Comparison of ENCODE assay signal across 14 cellular contexts in the genomic region with DNA sequence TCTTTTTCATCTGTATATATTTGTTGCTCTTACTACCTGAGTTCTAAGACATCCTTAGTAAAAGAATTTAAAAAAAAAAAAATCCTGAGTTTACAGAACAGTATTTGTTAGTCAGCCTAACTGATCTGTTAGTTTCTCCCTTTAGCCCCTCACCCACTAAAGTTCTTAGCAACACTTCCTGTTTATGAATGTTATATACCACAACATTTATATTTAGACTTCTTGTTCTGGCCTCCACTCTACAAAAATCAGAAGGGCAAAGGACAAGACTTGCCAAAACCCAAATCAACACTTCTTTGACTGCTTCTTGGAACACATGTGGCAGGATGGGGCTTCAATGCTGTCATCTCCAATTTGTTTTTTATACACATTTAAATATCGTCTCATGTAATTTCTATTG.
DNase-seq lines count a peak whose midpoint lies in the region; ATAC-seq and TF ChIP-seq lines count a peak whose summit lies in the region.
"Had no signal": no experiment of that assay in that cellular context is flagged by ENCODE, and none has a peak within 500 bp of the region (broad histone marks: within the 10 kb centered on the region; RNA-seq: fewer than 3 reads in every experiment).

No MANE protein-coding gene starts in this region.

- H3K9me3 ChIP-seq in T-helper 17 cell (ENCODE audit: control insufficient read depth, low read length, poor library complexity, severe bottlenecking): no peaks in the 10 kb centered on the region
- H3K9me3 ChIP-seq in hepatocyte (ENCODE audit: low read depth): no peaks in the 10 kb centered on the region
- H3K9me3 ChIP-seq: thyroid gland had no signal

- DNase-seq in GM20000 (ENCODE audit: low spot score) (peak; percentile 8), T-helper 17 cell (no peak), sciatic nerve (ENCODE audit: low spot score) (no peak), hepatocyte (ENCODE audit: low spot score) (no peak), NCI-H2227 (lab: John Stamatoyannopoulos, UW; ENCODE audit: unreplicated experiment) (no peak), GM19238 (ENCODE audit: insufficient read length, low spot score) (no peak)
- DNase-seq in activated T-cell treated with anti-CD3 and anti-CD28 coated beads, Interleukin-2, amount 50 U/mL, for 4 hours: no peak
- DNase-seq: activated CD4-positive, alpha-beta T cell treated with anti-CD3 and anti-CD28 coated beads for 4 hours; DMS53; NCI-H1436 treated with DMSO at 0.1 percent for 48 hours; stimulated activated CD4-positive, alpha-beta T cell treated with anti-CD3 and anti-CD28 coated beads, Interleukin-2, amount 100 ng/mL, for 48 hours; thyroid gland had no signal

- H3K4me3 Mint-ChIP-seq in T-helper 17 cell: no peak overlapping the region
- H3K4me3 Mint-ChIP-seq in activated T-cell treated with anti-CD3 and anti-CD28 coated beads, Interleukin-2, amount 50 U/mL, for 4 hours: no peak overlapping the region
- H3K4me3 Mint-ChIP-seq: neural crest cell had no signal

- no peaks in the 10 kb centered on the region for H4K20me1 ChIP-seq in hepatocyte (ENCODE audit: insufficient read depth, poor library complexity, severe bottlenecking)

- peaks cover 6% of the 10 kb centered on the region for H3K36me3 Mint-ChIP-seq in T-helper 17 cell (ENCODE audit: low read depth)
- H3K36me3 Mint-ChIP-seq in activated T-cell treated with anti-CD3 and anti-CD28 coated beads, Interleukin-2, amount 50 U/mL, for 4 hours (ENCODE audit: insufficient read depth): peaks cover 39% of the 10 kb centered on the region

- H3K4me3 ChIP-seq in hepatocyte: no peak overlapping the region
- H3K4me3 ChIP-seq: thyroid gland had no signal

- no peak overlapping the region for H3K27ac ChIP-seq in hepatocyte
- H3K27ac ChIP-seq: thyroid gland had no signal

- peak overlapping the region; percentile 98 for H3K27ac Mint-ChIP-seq in T-helper 17 cell

- H3K36me3 ChIP-seq in hepatocyte (replicated peaks; ENCODE audit: insufficient read depth, low read depth): no peaks in the 10 kb centered on the region
- H3K36me3 ChIP-seq: thyroid gland had no signal

- WGBS in hepatocyte (ENCODE audit: low lambda C conversion rate, missing lambda C conversion rate): 96% methylated on average over 1 of the region's 1 CpG

- no peak overlapping the region for H3K4me2 ChIP-seq in hepatocyte

- no peaks in the 10 kb centered on the region for H3K27me3 ChIP-seq in hepatocyte
- H3K27me3 ChIP-seq: thyroid gland had no signal

- intact Hi-C loops in sciatic nerve (cut with DNase I): no loop called here

- peaks cover 74% of the 10 kb centered on the region for H3K4me1 Mint-ChIP-seq in T-helper 17 cell
- peaks cover 73% of the 10 kb centered on the region for H3K4me1 Mint-ChIP-seq in activated T-cell treated with anti-CD3 and anti-CD28 coated beads, Interleukin-2, amount 50 U/mL, for 4 hours (ENCODE audit: low read depth)

- no peak for TF ChIP-seq CTCF in GM20000 (IDR thresholded peaks at IDR 0.05; ENCODE audit: extremely low read depth, missing control alignments)
- TF ChIP-seq CTCF in hepatocyte (IDR thresholded peaks at IDR 0.05; ENCODE audit: poor library complexity): no peak

- H3K9me3 Mint-ChIP-seq in activated T-cell treated with anti-CD3 and anti-CD28 coated beads, Interleukin-2, amount 50 U/mL, for 4 hours: no peaks in the 10 kb centered on the region

- no peaks in the 10 kb centered on the region for H3K9me2 ChIP-seq in hepatocyte (replicated peaks; ENCODE audit: insufficient read depth)

- no peak overlapping the region for H2AFZ ChIP-seq in hepatocyte

- H3K27me3 Mint-ChIP-seq in T-helper 17 cell: no peaks in the 10 kb centered on the region
- no peaks in the 10 kb centered on the region for H3K27me3 Mint-ChIP-seq in activated T-cell treated with anti-CD3 and anti-CD28 coated beads, Interleukin-2, amount 50 U/mL, for 4 hours (ENCODE audit: low read depth)

- no peaks in the 10 kb centered on the region for H3K4me1 ChIP-seq in hepatocyte (ENCODE audit: insufficient read depth)
- H3K4me1 ChIP-seq: thyroid gland had no signal

- no peaks in the 10 kb centered on the region for H3K79me2 ChIP-seq in hepatocyte

- peak; percentile 69 for ATAC-seq in HG03095 (IDR thresholded peaks at IDR 0.05; ENCODE audit: unreplicated experiment)
- ATAC-seq in T-helper 17 cell: peak; percentile 81
- peak; percentile 34 for ATAC-seq in sciatic nerve
- ATAC-seq in activated T-cell treated with anti-CD3 and anti-CD28 coated beads, Interleukin-2, amount 50 U/mL, for 4 hours: no peak

Comparison
In these comparisons a context has a peak if more than half of its experiments do, and no peak if none do; other contexts are left out.
1. ATAC-seq: peak in HG03095 (single experiment), T-helper 17 cell (single experiment) and sciatic nerve (single experiment); none in activated T-cell treated with anti-CD3 and anti-CD28 coated beads, Interleukin-2, amount 50 U/mL, for 4 hours (0 of 2).